ENCODE assay signal across 8 cellular contexts in genomic region chr4:119455734-119456133, GRCh38.
A peak's percentile ranks its signal among the peaks of the same experiment; 100 is the strongest.
DNase-seq lines count a peak whose midpoint lies in the region; TF ChIP-seq lines count a peak whose summit lies in the region.
"Not testable (repeated sequence)": the region's sequence is repeated elsewhere in the genome, so short reads cannot be mapped to it uniquely, and the experiment has no call there.

No MANE protein-coding gene starts in this region.

- in situ Hi-C loops in mammary epithelial cell (cut with MboI; ENCODE audit: low sequenced_read_pairs in 2 of 2): not testable (repeated sequence)

- H3K79me2 ChIP-seq in H9 (ENCODE audit: insufficient read depth, low read length): not testable (repeated sequence)
- H3K79me2 ChIP-seq in mammary epithelial cell (ENCODE audit: insufficient read depth, low read length): peaks cover 16% of the 10 kb centered on the region

- not testable (repeated sequence) for H3K23me2 ChIP-seq in H9 (ENCODE audit: insufficient read length, low read depth, low read length, poor library complexity, severe bottlenecking)

- H2BK120ac ChIP-seq in H9 (ENCODE audit: low read depth, low read length, poor library complexity, severe bottlenecking): not testable (repeated sequence)

- H2BK20ac ChIP-seq in H9 (ENCODE audit: low read depth, low read length, poor library complexity, severe bottlenecking): not testable (repeated sequence)

- no CpG with 5 or more reads among the region's 18 CpGs for WGBS in H9 (ENCODE audit: extremely low coverage, insufficient read length, low lambda C conversion rate)
- WGBS in mammary epithelial cell (ENCODE audit: low coverage, missing lambda C conversion rate): 54% methylated on average over 8 of the region's 18 CpGs
- WGBS in mesodermal cell (ENCODE audit: insufficient coverage in 2 of 2), 2 experiments: 88 to 94% methylated on average over 12 to 14 of the region's 18 CpGs

- H3K79me1 ChIP-seq in H9 (ENCODE audit: insufficient read depth, low read depth, low read length, poor library complexity, severe bottlenecking): not testable (repeated sequence)

- H3K27ac ChIP-seq in H9 (ENCODE audit: insufficient read length, low read depth, low read length); mammary epithelial cell (ENCODE audit: insufficient read depth, low read depth, low read length); mesodermal cell (ENCODE audit: low read depth, low read length, severe bottlenecking): not testable (repeated sequence)

- not testable (repeated sequence) for H3K56ac ChIP-seq in H9 (ENCODE audit: insufficient read length, low read depth, low read length)

- CTCF ChIA-PET in mammary epithelial cell (lab: Charles Lee; ENCODE audit: low non-redundant PET): not testable (repeated sequence)

- dilution Hi-C loops in mammary epithelial cell (cut with HindIII; ENCODE audit: low sequenced_read_pairs): not testable (repeated sequence)

- not testable (repeated sequence) for H3K9me3 ChIP-seq in BE2C; H9 (ENCODE audit: control insufficient read depth, low read depth, low read length); mammary epithelial cell (replicated peaks; ENCODE audit: insufficient read depth, low read length); mesodermal cell (ENCODE audit: control insufficient read depth, low read length); skeletal muscle satellite cell (replicated peaks; ENCODE audit: low read length)

- not testable (repeated sequence) for H2BK5ac ChIP-seq in H9 (ENCODE audit: insufficient read length, low read length)

- H3K27me3 Mint-ChIP-seq in H9 (ENCODE audit: low read depth); activated CD4-positive, alpha-beta T cell treated with anti-CD3 and anti-CD28 coated beads, Interleukin-2, amount 10 ng/mL, durations not matched to agents 24 days and 14 days: not testable (repeated sequence)

- not testable (repeated sequence) for H4K20me1 ChIP-seq in H9 (ENCODE audit: control insufficient read depth, insufficient read depth, insufficient read length); mammary epithelial cell (ENCODE audit: insufficient read depth, low read length)

- H3K27me3 ChIP-seq in BE2C; H9 (ENCODE audit: insufficient read depth, low read length); mammary epithelial cell (ENCODE audit: insufficient read depth, low read length); skeletal muscle satellite cell (ENCODE audit: control insufficient read depth, insufficient read depth, low read length): not testable (repeated sequence)

- H3K9me3 Mint-ChIP-seq in H9; activated CD4-positive, alpha-beta T cell treated with anti-CD3 and anti-CD28 coated beads, Interleukin-2, amount 10 ng/mL, durations not matched to agents 24 days and 14 days: not testable (repeated sequence)

- TF ChIP-seq CTCF in BE2C (IDR thresholded peaks at IDR 0.05; ENCODE audit: low read depth, low read length); H9 (conservative IDR thresholded peaks at IDR 0.05); mammary epithelial cell (conservative IDR thresholded peaks at IDR 0.05 in 1 of 2, IDR thresholded peaks at IDR 0.05 in 1 of 2; ENCODE audit: extremely low read depth in 1 of 2, insufficient read depth in 1 of 2, low read depth in 1 of 2, low read length in 2 of 2): not testable (repeated sequence)

- not testable (repeated sequence) for H4K5ac ChIP-seq in H9 (ENCODE audit: insufficient read length, low read depth, low read length)

- not testable (repeated sequence) for H2BK12ac ChIP-seq in H9 (ENCODE audit: insufficient read length, low read depth, low read length)

- not testable (repeated sequence) for H2BK15ac ChIP-seq in H9 (ENCODE audit: low read depth, low read length)

- not testable (repeated sequence) for DNase-seq in BE2C, H9
- DNase-seq in NCI-H82 (lab: John Stamatoyannopoulos, UW): peak; percentile 58
- peak; percentile 51 for DNase-seq in activated CD4-positive, alpha-beta T cell treated with anti-CD3 and anti-CD28 coated beads, Interleukin-2, amount 10 ng/mL, durations not matched to agents 24 days and 14 days
- peak; percentile 63 for DNase-seq in mammary epithelial cell
- DNase-seq in foreskin melanocyte: peak; percentile 15

- peak overlapping the region in 1 of 3 experiments; percentile 53; a peak in 1 of 7 replicates for H3K27ac Mint-ChIP-seq in H9
- not testable (repeated sequence) for H3K27ac Mint-ChIP-seq in activated CD4-positive, alpha-beta T cell treated with anti-CD3 and anti-CD28 coated beads, Interleukin-2, amount 10 ng/mL, durations not matched to agents 24 days and 14 days

- H4K8ac ChIP-seq in H9 (replicated peaks; ENCODE audit: insufficient read length, low read depth, low read length): not testable (repeated sequence)

- intact Hi-C loops in activated CD4-positive, alpha-beta T cell treated with anti-CD3 and anti-CD28 coated beads, Interleukin-2, amount 10 ng/mL, durations not matched to agents 24 days and 14 days (cut with micrococcal nuclease): loop anchor here (2.0 to 10.0 kb wide), 3 partner anchors 171 to 861 kb away; partner anchors contain the start of gene METTL14
- intact Hi-C loops in mammary epithelial cell (cut with micrococcal nuclease): not testable (repeated sequence)

- not testable (repeated sequence) for H4K91ac ChIP-seq in H9 (ENCODE audit: insufficient read length, low read depth, low read length)

- H3K4me3 Mint-ChIP-seq in H9: peak overlapping the region; percentile 88 to 91
- peak overlapping the region; percentile 92 for H3K4me3 Mint-ChIP-seq in activated CD4-positive, alpha-beta T cell treated with anti-CD3 and anti-CD28 coated beads, Interleukin-2, amount 10 ng/mL, durations not matched to agents 24 days and 14 days

- H3K4ac ChIP-seq in H9 (ENCODE audit: low read depth, low read length): not testable (repeated sequence)

- not testable (repeated sequence) for H3K4me1 ChIP-seq in BE2C; H9 (ENCODE audit: insufficient read depth, low read length); mammary epithelial cell (ENCODE audit: insufficient read depth, low read length); mesodermal cell (ENCODE audit: control insufficient read depth, insufficient read depth, low read length, poor library complexity, severe bottlenecking); skeletal muscle satellite cell (ENCODE audit: control insufficient read depth, insufficient read depth, low read length)

- H3K18ac ChIP-seq in H9 (ENCODE audit: insufficient read length, low read depth, low read length): not testable (repeated sequence)

- H3K9ac ChIP-seq in H9 (ENCODE audit: extremely low read depth, insufficient read length, low read length); mammary epithelial cell (ENCODE audit: insufficient read depth, low read length); skeletal muscle satellite cell (ENCODE audit: low read depth, low read length): not testable (repeated sequence)

- not testable (repeated sequence) for H3K23ac ChIP-seq in H9 (ENCODE audit: insufficient read length, low read depth, low read length)

- not testable (repeated sequence) for H2AK5ac ChIP-seq in H9 (ENCODE audit: insufficient read length, low read length)

- BruUV-seq in mammary epithelial cell (replicated peaks; lab: Mats Ljungman, UMichigan): not testable (repeated sequence)

- H3K4me3 ChIP-seq in BE2C (ENCODE audit: low read depth, low read length) (peak overlapping the region; percentile 58), mammary epithelial cell (replicated peaks in 1 of 3; ENCODE audit: insufficient read depth in 1 of 3, low read depth in 2 of 3, low read length in 3 of 3) (peak overlapping the region; percentile 42 to 51 (median 49)), mesodermal cell (ENCODE audit: extremely low read depth, insufficient read depth, low read length, poor library complexity, severe bottlenecking) (peak overlapping the region; percentile 18), skeletal muscle satellite cell (ENCODE audit: low read length) (peak overlapping the region; percentile 47)

- H3K4me1 Mint-ChIP-seq in H9; activated CD4-positive, alpha-beta T cell treated with anti-CD3 and anti-CD28 coated beads, Interleukin-2, amount 10 ng/mL, durations not matched to agents 24 days and 14 days: not testable (repeated sequence)

- H2AFZ ChIP-seq in H9 (ENCODE audit: low read length); mammary epithelial cell (ENCODE audit: low read depth, low read length): not testable (repeated sequence)

- not testable (repeated sequence) for H3K14ac ChIP-seq in H9 (ENCODE audit: insufficient read depth, low read length)

- H3K36me3 Mint-ChIP-seq in H9 (ENCODE audit: insufficient read depth in 1 of 3, low read depth in 3 of 3); activated CD4-positive, alpha-beta T cell treated with anti-CD3 and anti-CD28 coated beads, Interleukin-2, amount 10 ng/mL, durations not matched to agents 24 days and 14 days (ENCODE audit: low read depth): not testable (repeated sequence)

- not testable (repeated sequence) for H3K4me2 ChIP-seq in H9 (ENCODE audit: insufficient read depth, insufficient read length, low read length); skeletal muscle satellite cell (ENCODE audit: low read length)
- H3K4me2 ChIP-seq in mammary epithelial cell (ENCODE audit: insufficient read depth, low read depth, low read length): peak overlapping the region; percentile 54

- not testable (repeated sequence) for H3K36me3 ChIP-seq in BE2C; mammary epithelial cell (ENCODE audit: insufficient read depth, low read length); mesodermal cell (ENCODE audit: control insufficient read depth, insufficient read depth, low read length); skeletal muscle satellite cell (ENCODE audit: insufficient read depth, low read length)

- not testable (repeated sequence) for H3T11ph ChIP-seq in H9 (ENCODE audit: low read length)
